In genomic region chr7:102313997-102314780, GRCh38 we compare ENCODE assay signal across 3 cellular contexts.
TF ChIP-seq lines count a peak whose summit lies in the region.

No MANE protein-coding gene starts in this region.

TF ChIP-seq in SK-N-SH, 30 proteins besides CTCF, POLR2A, EP300 and RAD21:
- TF ChIP-seq EZH2phosphoT487 (IDR thresholded peaks at IDR 0.05; ENCODE audit: borderline replicate concordance, low read depth) (no peak), ELF1 (IDR thresholded peaks at IDR 0.05) (no peak), TCF12 (IDR thresholded peaks at IDR 0.05) (no peak), REST (IDR thresholded peaks at IDR 0.05; ENCODE audit: low read depth, low read length) (no peak), FOXJ3 (CRISPR knock-in tag; IDR thresholded peaks at IDR 0.05) (no peak), NFIC (IDR thresholded peaks at IDR 0.05; ENCODE audit: borderline replicate concordance) (no peak), RFX5 (IDR thresholded peaks at IDR 0.05; ENCODE audit: low read length) (no peak), FOXM1 (IDR thresholded peaks at IDR 0.05; ENCODE audit: low read depth) (no peak), MEF2A (IDR thresholded peaks at IDR 0.05; ENCODE audit: borderline replicate concordance, low read depth) (no peak)

TF ChIP-seq in SK-N-SH treated with all-trans-retinoic acid at 6 μM for 48 hours, 23 proteins besides CTCF, POLR2A, EP300 and RAD21:
- TF ChIP-seq ZNF565 (CRISPR knock-in tag; conservative IDR thresholded peaks at IDR 0.05; ENCODE audit: low read depth), result no peak

TF ChIP-seq in IMR-90, 13 proteins besides CTCF, POLR2A, EP300 and RAD21:
- no peak for TF ChIP-seq FOS (IDR thresholded peaks at IDR 0.05; ENCODE audit: low read depth, low read length)
- TF ChIP-seq RCOR1 (IDR thresholded peaks at IDR 0.05; ENCODE audit: insufficient replicate concordance, low read length), result no peak
- no peak for TF ChIP-seq BHLHE40 (IDR thresholded peaks at IDR 0.05; ENCODE audit: low read depth, low read length)
